In genomic region chr18:45631077-45631476, GRCh38 we compare ENCODE assay signal across 32 cellular contexts. TPM values are rescaled to one million over a fixed set of nuclear protein-coding genes. Genes with fewer than 3 reads are reported as not detected.
DNase-seq lines count a peak whose midpoint lies in the region; ATAC-seq, FAIRE-seq and TF ChIP-seq lines count a peak whose summit lies in the region.
"Had no signal": no experiment of that assay in that cellular context is flagged by ENCODE, and none has a peak within 500 bp of the region (broad histone marks: within the 10 kb centered on the region; RNA-seq: fewer than 3 reads in every experiment).

No MANE protein-coding gene starts in this region.

- no peak overlapping the region for H3K4me3 Mint-ChIP-seq in natural killer cell treated with Interleukin-12 subunit alpha and Interleukin-12 subunit beta and Interleukin-15 and Interleukin-18, amount 100 ng/mL, for 72 hours
- no peak overlapping the region for H3K4me3 Mint-ChIP-seq in natural killer cell
- H3K4me3 Mint-ChIP-seq: CD14-positive monocyte; CD4-positive, alpha-beta memory T cell; CD4-positive, CD25-positive, alpha-beta regulatory T cell; CD8-positive, alpha-beta memory T cell had no signal

- no peak overlapping the region for H3K27ac ChIP-seq in mesenchymal stem cell (ENCODE audit: low read length, poor library complexity, severe bottlenecking)
- no peak overlapping the region for H3K27ac ChIP-seq in neuronal stem cell (replicated peaks; ENCODE audit: low read length)
- H3K27ac ChIP-seq: BLaER1 had no signal

- TF ChIP-seq CTCF in natural killer cell (IDR thresholded peaks at IDR 0.05) (no peak), bronchial epithelial cell (IDR thresholded peaks at IDR 0.05; ENCODE audit: insufficient read depth, low read length, severe bottlenecking) (no peak)

- H3K9me3 Mint-ChIP-seq in natural killer cell treated with Interleukin-12 subunit alpha and Interleukin-12 subunit beta and Interleukin-15 and Interleukin-18, amount 100 ng/mL, for 72 hours: no peaks in the 10 kb centered on the region
- H3K9me3 Mint-ChIP-seq in natural killer cell: no peaks in the 10 kb centered on the region
- H3K9me3 Mint-ChIP-seq: CD4-positive, alpha-beta memory T cell; CD4-positive, CD25-positive, alpha-beta regulatory T cell; CD8-positive, alpha-beta memory T cell had no signal

- H3K4me1 ChIP-seq in mesenchymal stem cell (ENCODE audit: control insufficient read depth, insufficient read depth, low read depth, low read length): peaks cover 23% of the 10 kb centered on the region
- H3K4me1 ChIP-seq in neuronal stem cell (ENCODE audit: control insufficient read depth in 2 of 2, insufficient read depth in 1 of 2, low read depth in 1 of 2, low read length in 2 of 2): peaks cover 14 to 15% of the 10 kb centered on the region in 2 donors
- H3K4me1 ChIP-seq: BE2C, BLaER1 had no signal

- H3K4ac ChIP-seq in mesenchymal stem cell (ENCODE audit: low read depth in 1 of 2, low read length in 2 of 2): no peak overlapping the region
- no peak overlapping the region for H3K4ac ChIP-seq in neuronal stem cell (ENCODE audit: low read length)

- peak; percentile 52 for FAIRE-seq in bronchial epithelial cell (lab: Jason Lieb, UNC)
- FAIRE-seq: A204.1, GM12878, GM12892, GM18507 had no signal

- H3K27me3 ChIP-seq in bronchial epithelial cell (ENCODE audit: control insufficient read depth, insufficient read depth, low read length) (no peaks in the 10 kb centered on the region), mesenchymal stem cell (ENCODE audit: control insufficient read depth in 1 of 2, insufficient read depth in 1 of 2, low read length in 2 of 2) (peaks cover 0 to 17% of the 10 kb centered on the region in 2 experiments), neuronal stem cell (ENCODE audit: control insufficient read depth in 3 of 3, insufficient read depth in 3 of 3, low read depth in 1 of 3, low read length in 3 of 3) (peaks cover 0 to 6% (median 0%) of the 10 kb centered on the region in 3 experiments)
- H3K27me3 ChIP-seq: BE2C, BLaER1 had no signal

- H3K4me2 ChIP-seq in mesenchymal stem cell (ENCODE audit: low read length, poor library complexity, severe bottlenecking) (no peak overlapping the region), neuronal stem cell (ENCODE audit: insufficient read depth, low read length, poor library complexity, severe bottlenecking) (no peak overlapping the region)
- H3K4me2 ChIP-seq: BLaER1 had no signal

- H3K9me3 ChIP-seq in mesenchymal stem cell (ENCODE audit: control insufficient read depth, low read length) (no peaks in the 10 kb centered on the region), neuronal stem cell (replicated peaks in 1 of 2; ENCODE audit: control insufficient read depth in 2 of 2, insufficient read depth in 1 of 2, low read depth in 1 of 2, low read length in 2 of 2) (no peaks in the 10 kb centered on the region)
- H3K9me3 ChIP-seq: BE2C, BLaER1 had no signal

- H3K23ac ChIP-seq in mesenchymal stem cell (ENCODE audit: low read length in 2 of 2) (no peak overlapping the region), neuronal stem cell (ENCODE audit: low read depth, low read length, poor library complexity) (no peak overlapping the region)

- ATAC-seq in natural killer cell treated with Interleukin-12 subunit alpha and Interleukin-12 subunit beta and Interleukin-15 and Interleukin-18, amount 100 ng/mL, for 72 hours: peak in 1 of 2 donors; percentile 38
- ATAC-seq in natural killer cell (no peak), HG02623 (IDR thresholded peaks at IDR 0.05; ENCODE audit: unreplicated experiment) (no peak), HG02938 (IDR thresholded peaks at IDR 0.05; ENCODE audit: unreplicated experiment) (no peak)
- ATAC-seq: GM12878 had no signal

- 71% methylated on average over 3 of the region's 4 CpGs for WGBS in mesenchymal stem cell
- WGBS in neuronal stem cell (ENCODE audit: extremely low coverage in 2 of 2, insufficient read length in 2 of 2, insufficient replicate concordance in 1 of 2), 2 donors: no CpG with 5 or more reads among the region's 4 CpGs

- no peaks in the 10 kb centered on the region for H3K36me3 ChIP-seq in bronchial epithelial cell (ENCODE audit: control insufficient read depth, insufficient read depth, low read length)
- H3K36me3 ChIP-seq in mesenchymal stem cell (ENCODE audit: control insufficient read depth in 1 of 2, insufficient read depth in 2 of 2, low read depth in 1 of 2, low read length in 2 of 2): no peaks in the 10 kb centered on the region
- H3K36me3 ChIP-seq in neuronal stem cell (replicated peaks in 1 of 2; ENCODE audit: control insufficient read depth in 2 of 2, insufficient read depth in 2 of 2, low read length in 2 of 2): no peaks in the 10 kb centered on the region
- H3K36me3 ChIP-seq: BE2C, BLaER1 had no signal

- H3K18ac ChIP-seq in mesenchymal stem cell (ENCODE audit: low read depth in 1 of 2, low read length in 2 of 2) (no peak overlapping the region), neuronal stem cell (ENCODE audit: low read length) (peak overlapping the region; percentile 78)

- H2AK5ac ChIP-seq in mesenchymal stem cell (ENCODE audit: low read length, severe bottlenecking) (peak overlapping the region; percentile 37), neuronal stem cell (ENCODE audit: low read depth, low read length) (no peak overlapping the region)

- no peak overlapping the region for H2BK5ac ChIP-seq in mesenchymal stem cell (ENCODE audit: low read depth, low read length, poor library complexity, severe bottlenecking)
- H2BK5ac ChIP-seq in neuronal stem cell (ENCODE audit: low read length): no peak overlapping the region

- DNase-seq in natural killer cell treated with Interleukin-12 subunit alpha and Interleukin-12 subunit beta and Interleukin-15 and Interleukin-18, amount 100 ng/mL, for 72 hours (ENCODE audit: low spot score): peak; percentile 23
- DNase-seq in natural killer cell (no peak), bronchial epithelial cell (ENCODE audit: low read depth) (no peak), mesenchymal stem cell (no peak), neuronal stem cell (ENCODE audit: low spot score) (no peak), ureter (ENCODE audit: low spot score) (no peak)
- DNase-seq: 8988T; ACHN; BE2C; C1 segment of cervical spinal cord; CD4-positive, alpha-beta memory T cell; CD4-positive, CD25-positive, alpha-beta regulatory T cell; CD8-positive, alpha-beta memory T cell; COR-L47; DMS 273 treated with DMSO at 0.1 percent for 48 hours; DMS153; DMS79; DND-41; EL; GDM1 had no signal

- intact Hi-C loops in natural killer cell (cut with micrococcal nuclease): no loop called here

- no peak overlapping the region for H3K4me3 ChIP-seq in bronchial epithelial cell (ENCODE audit: low read depth, low read length)
- no peak overlapping the region for H3K4me3 ChIP-seq in mesenchymal stem cell (ENCODE audit: insufficient read depth in 1 of 2, low read depth in 1 of 2, low read length in 2 of 2)
- no peak overlapping the region for H3K4me3 ChIP-seq in neuronal stem cell (ENCODE audit: low read length in 2 of 2)
- H3K4me3 ChIP-seq: BLaER1, GM12878 had no signal

- H3K9ac ChIP-seq in mesenchymal stem cell (ENCODE audit: low read length) (no peak overlapping the region), neuronal stem cell (ENCODE audit: low read depth, low read length, poor library complexity) (no peak overlapping the region)
- H3K9ac ChIP-seq: BLaER1 had no signal

- H2BK15ac ChIP-seq in mesenchymal stem cell (ENCODE audit: low read depth, poor library complexity, severe bottlenecking) (no peak overlapping the region), neuronal stem cell (ENCODE audit: low read length) (no peak overlapping the region)

- H2BK120ac ChIP-seq in mesenchymal stem cell (ENCODE audit: low read depth, low read length) (no peak overlapping the region), neuronal stem cell (ENCODE audit: low read depth, low read length) (no peak overlapping the region)

- no peaks in the 10 kb centered on the region for H3K36me3 Mint-ChIP-seq in natural killer cell treated with Interleukin-12 subunit alpha and Interleukin-12 subunit beta and Interleukin-15 and Interleukin-18, amount 100 ng/mL, for 72 hours
- no peaks in the 10 kb centered on the region for H3K36me3 Mint-ChIP-seq in natural killer cell
- H3K36me3 Mint-ChIP-seq: CD14-positive monocyte; CD4-positive, alpha-beta memory T cell; CD4-positive, CD25-positive, alpha-beta regulatory T cell; CD8-positive, alpha-beta memory T cell had no signal

- no peak overlapping the region for H4K8ac ChIP-seq in mesenchymal stem cell (ENCODE audit: low read length)
- no peak overlapping the region for H4K8ac ChIP-seq in neuronal stem cell (ENCODE audit: low read depth, low read length)

- no peak overlapping the region for H2AFZ ChIP-seq in mesenchymal stem cell (ENCODE audit: low read depth, low read length)
- no peak overlapping the region for H2AFZ ChIP-seq in neuronal stem cell (ENCODE audit: low read length)

- H3K79me1 ChIP-seq in mesenchymal stem cell (replicated peaks; ENCODE audit: low read length, poor library complexity, severe bottlenecking) (no peaks in the 10 kb centered on the region), neuronal stem cell (ENCODE audit: low read depth, low read length) (no peaks in the 10 kb centered on the region)

- H2BK12ac ChIP-seq in mesenchymal stem cell (ENCODE audit: low read length in 2 of 2) (no peak overlapping the region), neuronal stem cell (ENCODE audit: low read length) (no peak overlapping the region)

- peaks cover 0 to 9% of the 10 kb centered on the region in 2 donors for H3K27me3 Mint-ChIP-seq in natural killer cell treated with Interleukin-12 subunit alpha and Interleukin-12 subunit beta and Interleukin-15 and Interleukin-18, amount 100 ng/mL, for 72 hours
- peaks cover 0 to 4% of the 10 kb centered on the region in 2 donors for H3K27me3 Mint-ChIP-seq in natural killer cell (ENCODE audit: low read depth in 2 of 2)

- H4K91ac ChIP-seq in mesenchymal stem cell (ENCODE audit: low read length) (no peak overlapping the region), neuronal stem cell (ENCODE audit: low read depth, low read length, poor library complexity) (no peak overlapping the region)

- peak overlapping the region in 1 of 2 experiments; percentile 49 for H3K14ac ChIP-seq in mesenchymal stem cell (ENCODE audit: low read length in 2 of 2)
- H3K14ac ChIP-seq in neuronal stem cell (ENCODE audit: low read length): no peak overlapping the region

- H3K27ac Mint-ChIP-seq in natural killer cell treated with Interleukin-12 subunit alpha and Interleukin-12 subunit beta and Interleukin-15 and Interleukin-18, amount 100 ng/mL, for 72 hours: no peak overlapping the region
- no peak overlapping the region for H3K27ac Mint-ChIP-seq in natural killer cell
- H3K27ac Mint-ChIP-seq: CD8-positive, alpha-beta memory T cell had no signal

- H3K4me1 Mint-ChIP-seq in natural killer cell treated with Interleukin-12 subunit alpha and Interleukin-12 subunit beta and Interleukin-15 and Interleukin-18, amount 100 ng/mL, for 72 hours (ENCODE audit: low read depth in 2 of 2): peaks cover 0 to 7% of the 10 kb centered on the region in 2 donors
- no peaks in the 10 kb centered on the region for H3K4me1 Mint-ChIP-seq in natural killer cell

RNA-seq across cellular contexts. Expression of gene SLC14A2, which starts 15.8 kb away (rescaled TPM):
- under 1 TPM; 0.21 to 0.36 TPM for total RNA-seq in natural killer cell treated with Interleukin-12 subunit alpha and Interleukin-12 subunit beta and Interleukin-15 and Interleukin-18, amount 100 ng/mL, for 72 hours
- total RNA-seq in natural killer cell (under 1 TPM in 1 of 3 donors, not detected in 2; 0.10 TPM), bronchial epithelial cell (not detected in 2 replicates), ureter (not detected)
- not detected for polyA plus RNA-seq in mesenchymal stem cell (2013, experiment 1 of 2)
- polyA plus RNA-seq in mesenchymal stem cell (2013, experiment 2 of 2): not detected
- 0.04 TPM for polyA plus RNA-seq in neuronal stem cell (2013, experiment 1 of 2)
- 0.03 TPM for polyA plus RNA-seq in neuronal stem cell (2013, experiment 2 of 2)
- total RNA-seq: A673, Daoy, G401 had no signal
- polyA plus RNA-seq: AG04450, CD14-positive monocyte had no signal
